8 cellular contexts compared by ENCODE assay signal in the genomic region with DNA sequence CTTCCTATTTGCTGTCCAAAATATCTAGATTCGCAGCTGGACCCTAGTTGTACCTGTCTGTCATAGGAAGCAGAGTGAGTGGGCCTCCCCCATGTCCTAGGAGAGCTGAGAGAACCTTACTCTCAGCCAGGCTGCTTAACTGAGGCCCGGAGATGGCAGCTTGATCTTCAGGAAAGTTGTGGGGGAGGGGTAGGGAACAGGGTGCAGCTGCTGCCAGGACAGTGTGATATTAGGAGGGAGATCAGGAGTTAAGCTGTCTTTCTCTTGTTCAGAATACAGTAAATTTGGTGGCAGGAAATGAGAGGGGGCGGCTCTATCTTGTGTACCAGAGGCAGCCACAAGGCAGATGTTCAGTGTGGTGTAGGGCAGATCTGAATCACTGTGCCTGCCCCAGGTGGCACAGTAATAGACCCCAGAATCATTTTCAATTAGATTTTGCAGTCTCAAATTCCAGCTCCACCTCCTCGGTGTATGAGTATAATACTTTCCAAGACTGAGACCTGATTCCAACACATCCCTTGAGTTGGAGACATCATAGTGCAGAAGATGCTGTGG.
DNase-seq lines count a peak whose midpoint lies in the region; ATAC-seq lines count a peak whose summit lies in the region.
"Not testable (repeated sequence)": the region's sequence is repeated elsewhere in the genome, so short reads cannot be mapped to it uniquely, and the experiment has no call there.

No MANE protein-coding gene starts in this region.

- peak; percentile 65 for DNase-seq in activated effector memory CD4-positive, alpha-beta T cell treated with anti-CD3 and anti-CD28 coated beads, Interleukin-2, amount 50 U/mL, for 16 hours
- peak; percentile 45 for DNase-seq in left kidney (ENCODE audit: low read depth, low spot score)

- not testable (repeated sequence) for H3K4me3 ChIP-seq in BLaER1 treated with 17β-estradiol and CSF1 and Interleukin-3, amounts not matched to agents 10 nM and 100 nM

- not testable (repeated sequence) for H3K27me3 ChIP-seq in BLaER1 treated with 17β-estradiol and CSF1 and Interleukin-3, amounts not matched to agents 10 nM and 100 nM

- H3K27me3 Mint-ChIP-seq in T-helper 1 cell treated with Interleukin-12 subunit alpha and Interleukin-12 subunit beta and Interleukin-4 antibody, amounts not matched to agents 30 μg/mL and 1 μg/mL, for 36 hours (ENCODE audit: low read depth): not testable (repeated sequence)

- H3K4me1 ChIP-seq in BLaER1 treated with 17β-estradiol and CSF1 and Interleukin-3, amounts not matched to agents 10 nM and 100 nM: peaks cover 21 to 54% (median 45%) of the 10 kb centered on the region in 10 experiments

- H3K4me3 Mint-ChIP-seq in T-helper 1 cell treated with Interleukin-12 subunit alpha and Interleukin-12 subunit beta and Interleukin-4 antibody, amounts not matched to agents 30 μg/mL and 1 μg/mL, for 36 hours: peak overlapping the region; percentile 68

- not testable (repeated sequence) for H3K9me3 ChIP-seq in BLaER1 treated with 17β-estradiol and CSF1 and Interleukin-3, amounts not matched to agents 10 nM and 100 nM (replicated peaks in 1 of 11); KOPT-K1 (ENCODE audit: insufficient read depth, low read length, poor library complexity, severe bottlenecking)

- not testable (repeated sequence) for H3K9me3 Mint-ChIP-seq in T-helper 1 cell treated with Interleukin-12 subunit alpha and Interleukin-12 subunit beta and Interleukin-4 antibody, amounts not matched to agents 30 μg/mL and 1 μg/mL, for 36 hours

- H4K20me1 ChIP-seq in BLaER1 treated with 17β-estradiol and CSF1 and Interleukin-3, amounts not matched to agents 10 nM and 100 nM: not testable (repeated sequence)

- ATAC-seq in GM18868 (IDR thresholded peaks at IDR 0.05; ENCODE audit: unreplicated experiment) (peak; percentile 47), GM21717 (IDR thresholded peaks at IDR 0.05; ENCODE audit: unreplicated experiment) (peak; percentile 42), HG03108 (IDR thresholded peaks at IDR 0.05; ENCODE audit: unreplicated experiment) (peak; percentile 45)

- H3K4me2 ChIP-seq in BLaER1 treated with 17β-estradiol and CSF1 and Interleukin-3, amounts not matched to agents 10 nM and 100 nM: peak overlapping the region in 10 of 11 experiments; percentile 15 to 65 (median 41); a peak in 13 of 22 replicates

- H3K4me1 Mint-ChIP-seq in T-helper 1 cell treated with Interleukin-12 subunit alpha and Interleukin-12 subunit beta and Interleukin-4 antibody, amounts not matched to agents 30 μg/mL and 1 μg/mL, for 36 hours (ENCODE audit: low read depth): peaks cover 52% of the 10 kb centered on the region

- H3K27ac ChIP-seq in BLaER1 treated with 17β-estradiol and CSF1 and Interleukin-3, amounts not matched to agents 10 nM and 100 nM: peak overlapping the region in 4 of 11 experiments; percentile 4 to 59 (median 36); a peak in 5 of 22 replicates
- peak overlapping the region; percentile 99 for H3K27ac ChIP-seq in KOPT-K1 (ENCODE audit: low read depth, low read length, poor library complexity, severe bottlenecking)

- H3K9ac ChIP-seq in BLaER1 treated with 17β-estradiol and CSF1 and Interleukin-3, amounts not matched to agents 10 nM and 100 nM: 0 out of 22 replicates have a peak overlapping the region, but pooled peaks of 1 of the 11 experiments have one; percentile 23

- not testable (repeated sequence) for H3K36me3 ChIP-seq in BLaER1 treated with 17β-estradiol and CSF1 and Interleukin-3, amounts not matched to agents 10 nM and 100 nM
- peaks cover 17% of the 10 kb centered on the region for H3K36me3 ChIP-seq in KOPT-K1 (ENCODE audit: insufficient read depth, low read length)

- not testable (repeated sequence) for H3K36me3 Mint-ChIP-seq in T-helper 1 cell treated with Interleukin-12 subunit alpha and Interleukin-12 subunit beta and Interleukin-4 antibody, amounts not matched to agents 30 μg/mL and 1 μg/mL, for 36 hours (ENCODE audit: low read depth)

- peak overlapping the region; percentile 86 for H3K27ac Mint-ChIP-seq in T-helper 1 cell treated with Interleukin-12 subunit alpha and Interleukin-12 subunit beta and Interleukin-4 antibody, amounts not matched to agents 30 μg/mL and 1 μg/mL, for 36 hours
